ENCODE assay signal across 8 cellular contexts in the genomic region with DNA sequence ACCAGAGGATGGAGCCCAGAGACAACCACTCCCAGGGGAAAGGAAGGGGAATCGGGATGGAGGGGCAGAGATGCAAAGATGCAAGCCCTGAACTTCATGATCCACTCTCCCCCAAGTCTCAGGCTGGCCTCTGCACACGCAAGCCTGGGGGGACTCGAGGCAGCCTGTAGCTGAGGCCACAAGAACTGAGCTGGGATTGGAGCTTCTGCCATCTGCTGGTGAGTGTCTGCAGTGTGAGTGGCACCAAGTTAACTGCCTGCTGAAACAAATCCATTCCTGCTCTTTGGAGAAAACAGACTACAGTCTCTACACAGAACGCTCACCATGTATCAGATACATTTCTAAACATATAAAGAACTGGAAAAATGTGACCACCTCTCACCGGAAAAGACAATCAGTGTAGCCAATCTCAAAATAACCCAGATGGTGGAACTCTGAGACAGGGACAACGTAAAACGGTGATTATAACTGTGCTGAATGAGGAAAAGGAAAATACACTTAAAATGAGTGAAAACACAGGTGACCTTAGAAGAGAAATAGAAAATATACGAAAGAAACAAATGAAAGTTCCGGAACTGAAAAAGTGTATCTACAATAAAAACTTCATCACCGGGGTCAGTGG.
DNase-seq lines count a peak whose midpoint lies in the region; TF ChIP-seq lines count a peak whose summit lies in the region.

No MANE protein-coding gene starts in this region.

- peak; percentile 10 for DNase-seq in AG04449 (ENCODE audit: low read depth, low spot score)
- peak; percentile 0 for DNase-seq in NCI-H748 treated with DMSO at 0.1 percent for 48 hours (lab: John Stamatoyannopoulos, UW)
- DNase-seq in activated CD8-positive, alpha-beta memory T cell treated with anti-CD3 and anti-CD28 coated beads, Interleukin-2, amount 50 U/mL, for 48 hours, result peak; percentile 59
- DNase-seq in fibroblast of lung (ENCODE audit: low read depth in 2 of 2), result peak; percentile 40 to 63
- DNase-seq in kidney glomerular epithelial cell (lab: John Stamatoyannopoulos, UW), result no peak
- DNase-seq in cortex of kidney (lab: John Stamatoyannopoulos, UW), result no peak

- H4K20me1 ChIP-seq in fibroblast of lung (ENCODE audit: control insufficient read depth, extremely low read depth, insufficient read depth, low read length) (no peaks in the 10 kb centered on the region), neural cell (ENCODE audit: insufficient read depth) (no peaks in the 10 kb centered on the region)

- no peak overlapping the region for H2AFZ ChIP-seq in fibroblast of lung (ENCODE audit: low read length)
- no peak overlapping the region for H2AFZ ChIP-seq in neural cell (ENCODE audit: low read depth, low read length)

- H3K9me3 ChIP-seq in fibroblast of lung (ENCODE audit: control insufficient read depth, insufficient read depth, low read depth, low read length) (no peaks in the 10 kb centered on the region), neural cell (ENCODE audit: low read length) (no peaks in the 10 kb centered on the region)

- H3F3A ChIP-seq in neural cell (ENCODE audit: insufficient read depth, low read length, poor library complexity, severe bottlenecking), result no peaks in the 10 kb centered on the region

- peaks cover 8% of the 10 kb centered on the region for H3K4me1 ChIP-seq in fibroblast of lung (ENCODE audit: control insufficient read depth, extremely low read depth, insufficient read depth, low read length)

- TF ChIP-seq RAD21 in neural cell (conservative IDR thresholded peaks at IDR 0.05), result peak; percentile 59

- H3K79me2 ChIP-seq in fibroblast of lung (ENCODE audit: control insufficient read depth, insufficient read depth, low read length), result no peaks in the 10 kb centered on the region
- no peaks in the 10 kb centered on the region for H3K79me2 ChIP-seq in neural cell (replicated peaks; ENCODE audit: insufficient read depth, low read length)

- POLR2A ChIA-PET in AG04449 (lab: Yijun Ruan, JAX), result interaction anchor here (1.4 kb wide), 1 partner anchor 62 kb away, joined by 5 read pairs; a partner anchor contains a TSS

- H3K4me3 ChIP-seq in AG04449 (ENCODE audit: low read depth, low read length) (no peak overlapping the region), fibroblast of lung (replicated peaks in 1 of 4; ENCODE audit: control extremely low read depth in 1 of 4, insufficient read depth in 1 of 4, low read depth in 3 of 4, low read length in 4 of 4) (no peak overlapping the region), neural cell (ENCODE audit: low read length) (no peak overlapping the region)

- peaks cover 19% of the 10 kb centered on the region for H3K36me3 ChIP-seq in fibroblast of lung (ENCODE audit: control insufficient read depth, insufficient read depth, low read length)
- H3K36me3 ChIP-seq in neural cell (ENCODE audit: insufficient read depth, low read length), result peaks cover 22% of the 10 kb centered on the region

- no peak overlapping the region for H3K4me2 ChIP-seq in fibroblast of lung (ENCODE audit: extremely low read depth, insufficient read depth, low read length)
- no peak overlapping the region for H3K4me2 ChIP-seq in neural cell (ENCODE audit: low read length)

- H3K27me3 ChIP-seq in fibroblast of lung (ENCODE audit: control insufficient read depth, insufficient read depth, low read length) (no peaks in the 10 kb centered on the region), neural cell (ENCODE audit: insufficient read depth, low read depth, low read length) (no peaks in the 10 kb centered on the region)

- no peaks in the 10 kb centered on the region for H3K9me2 ChIP-seq in neural cell (ENCODE audit: insufficient read depth, low read length)

- TF ChIP-seq EP300 in neural cell (conservative IDR thresholded peaks at IDR 0.05; ENCODE audit: poor library complexity, severe bottlenecking), result no peak

- CTCF ChIA-PET in AG04449 (lab: Yijun Ruan, JAX), result interaction anchor here (0.7 to 4.6 kb wide), 30 partner anchors 8 to 757 kb away, joined by 3 to 169 read pairs (median 6); a partner anchor contains a TSS

- TF ChIP-seq CTCF in AG04449 (IDR thresholded peaks at IDR 0.05; ENCODE audit: insufficient read depth, low read length, missing control alignments), result peak; percentile 88
- TF ChIP-seq CTCF in GM12873 (IDR thresholded peaks at IDR 0.05; ENCODE audit: insufficient read depth, low read depth, low read length, missing control alignments), result peak; percentile 87
- peak; percentile 79 to 82 for TF ChIP-seq CTCF in fibroblast of lung (conservative IDR thresholded peaks at IDR 0.05 in 1 of 2, IDR thresholded peaks at IDR 0.05 in 1 of 2; ENCODE audit: low read depth in 1 of 2, low read length in 2 of 2)
- TF ChIP-seq CTCF in neural cell (IDR thresholded peaks at IDR 0.05; ENCODE audit: poor library complexity, severe bottlenecking), result peak; percentile 70

- H3K9ac ChIP-seq in fibroblast of lung (ENCODE audit: insufficient read depth, low read length) (no peak overlapping the region), neural cell (ENCODE audit: low read length) (no peak overlapping the region)

- no peak overlapping the region for H3K27ac ChIP-seq in fibroblast of lung (ENCODE audit: insufficient read depth, low read length)
- H3K27ac ChIP-seq in neural cell (ENCODE audit: low read length), result no peak overlapping the region

TF ChIP-seq in neural cell, 6 proteins besides CTCF, POLR2A, EP300 and RAD21:
- TF ChIP-seq SMC3 (conservative IDR thresholded peaks at IDR 0.05; ENCODE audit: poor library complexity), result peak; percentile 77
- TF ChIP-seq TAF1 (IDR thresholded peaks at IDR 0.05; ENCODE audit: low read depth), result no peak

Comparison
In these comparisons a context has a peak if more than half of its experiments do, and no peak if none do; other contexts are left out.
1. DNase-seq: peak in AG04449 (single experiment), NCI-H748 treated with DMSO at 0.1 percent for 48 hours (single experiment), activated CD8-positive, alpha-beta memory T cell treated with anti-CD3 and anti-CD28 coated beads, Interleukin-2, amount 50 U/mL, for 48 hours (single experiment) and fibroblast of lung (2 of 2); none in kidney glomerular epithelial cell (single experiment) and cortex of kidney (single experiment).
2. Peak in every context shown above with its lines, with median percentiles within 50 percentile points of each other: CTCF ChIP-seq.